ENCODE assay signal across 26 cellular contexts in the genomic region with DNA sequence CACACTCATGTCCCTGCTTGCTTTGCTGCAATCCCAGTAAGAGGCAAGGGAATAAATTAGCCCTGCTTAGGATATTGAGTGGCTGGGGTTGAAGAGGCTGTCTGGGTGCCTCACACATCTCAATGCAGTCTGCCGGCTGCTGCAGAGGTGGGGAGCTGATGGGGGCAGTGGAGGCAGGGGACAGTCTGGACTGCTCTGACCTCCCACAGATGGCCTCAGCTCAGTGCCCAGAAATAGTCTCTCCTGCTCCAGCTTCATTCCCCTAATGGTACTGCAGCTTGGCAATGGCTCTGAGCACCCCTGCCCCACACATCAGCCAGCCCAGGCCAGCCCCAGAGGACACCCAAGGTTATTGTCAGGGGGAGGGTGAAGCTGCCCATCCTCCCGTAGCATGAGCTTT. TPM values are rescaled to one million over a fixed set of nuclear protein-coding genes. Genes with fewer than 3 reads are reported as not detected.
DNase-seq lines count a peak whose midpoint lies in the region; ATAC-seq, FAIRE-seq and TF ChIP-seq lines count a peak whose summit lies in the region.
"Had no signal": no experiment of that assay in that cellular context is flagged by ENCODE, and none has a peak within 500 bp of the region (broad histone marks: within the 10 kb centered on the region; RNA-seq: fewer than 3 reads in every experiment).

No MANE protein-coding gene starts in this region.

- H4K20me1 ChIP-seq in MM.1S (ENCODE audit: insufficient read depth, low read length): no peaks in the 10 kb centered on the region

- no peaks in the 10 kb centered on the region for H3K79me2 ChIP-seq in MM.1S (ENCODE audit: low read length)

- FAIRE-seq in frontal cortex (lab: Jason Lieb, UNC): no peak
- FAIRE-seq: A204.1, G401.6 had no signal

- no peak overlapping the region for H3K27ac Mint-ChIP-seq in activated T-cell treated with anti-CD3 and anti-CD28 coated beads, Interleukin-2, amount 50 U/mL, for 24 hours
- H3K27ac Mint-ChIP-seq in type B pancreatic cell: no peak overlapping the region
- H3K27ac Mint-ChIP-seq: activated T-helper 1 cell treated with anti-CD3 and anti-CD28 coated beads, Interleukin-12 subunit alpha, Interleukin-12 subunit beta, Interleukin-2, Interleukin-4 antibody, amounts not matched to agents 30 ng/mL and 10 ng/mL and 1 ng/mL, durations not matched to agents 14 hours and 24 hours and 36 hours; stimulated activated naive B cell treated with anti-CD40 and anti-IgM and Interleukin-4, amounts not matched to agents 10 μg/mL and 1 μg/mL and 100 μg/mL, for 72 hours; T-helper 2 cell treated with Interferon-gamma antibody and Interleukin-4, amounts not matched to agents 5 μg/mL and 100 μg/mL, for 36 hours had no signal

- H3K36me3 Mint-ChIP-seq in activated T-cell treated with anti-CD3 and anti-CD28 coated beads, Interleukin-2, amount 50 U/mL, for 24 hours (ENCODE audit: low read depth): no peaks in the 10 kb centered on the region
- no peaks in the 10 kb centered on the region for H3K36me3 Mint-ChIP-seq in type B pancreatic cell
- H3K36me3 Mint-ChIP-seq: stimulated activated naive B cell treated with anti-CD40 and anti-IgM and Interleukin-4, amounts not matched to agents 10 μg/mL and 1 μg/mL and 100 μg/mL, for 72 hours had no signal

- H3K27me3 Mint-ChIP-seq in activated T-cell treated with anti-CD3 and anti-CD28 coated beads, Interleukin-2, amount 50 U/mL, for 24 hours: no peaks in the 10 kb centered on the region
- peaks cover 20% of the 10 kb centered on the region for H3K27me3 Mint-ChIP-seq in type B pancreatic cell
- H3K27me3 Mint-ChIP-seq: stimulated activated naive B cell treated with anti-CD40 and anti-IgM and Interleukin-4, amounts not matched to agents 10 μg/mL and 1 μg/mL and 100 μg/mL, for 72 hours had no signal

- no peak overlapping the region for H3K9ac ChIP-seq in MM.1S (ENCODE audit: low read length)

- no peaks in the 10 kb centered on the region for H3K9me3 ChIP-seq in left lung
- no peaks in the 10 kb centered on the region for H3K9me3 ChIP-seq in MM.1S (replicated peaks; ENCODE audit: insufficient read depth, low read length)
- H3K9me3 ChIP-seq: SJSA1, upper lobe of left lung had no signal

- intact Hi-C loops in dorsolateral prefrontal cortex (cut with DNase I): no loop called here
- intact Hi-C loops in left lung (cut with DNase I): no loop called here

- H3K9me3 Mint-ChIP-seq in activated T-cell treated with anti-CD3 and anti-CD28 coated beads, Interleukin-2, amount 50 U/mL, for 24 hours: no peaks in the 10 kb centered on the region
- H3K9me3 Mint-ChIP-seq in type B pancreatic cell: no peaks in the 10 kb centered on the region
- H3K9me3 Mint-ChIP-seq: activated T-helper 1 cell treated with anti-CD3 and anti-CD28 coated beads, Interleukin-12 subunit alpha, Interleukin-12 subunit beta, Interleukin-2, Interleukin-4 antibody, amounts not matched to agents 30 ng/mL and 10 ng/mL and 1 ng/mL, durations not matched to agents 14 hours and 24 hours and 36 hours; stimulated activated naive B cell treated with anti-CD40 and anti-IgM and Interleukin-4, amounts not matched to agents 10 μg/mL and 1 μg/mL and 100 μg/mL, for 72 hours; T-helper 2 cell treated with Interferon-gamma antibody and Interleukin-4, amounts not matched to agents 5 μg/mL and 100 μg/mL, for 36 hours had no signal

- no peaks in the 10 kb centered on the region for H3K36me3 ChIP-seq in left lung
- no peaks in the 10 kb centered on the region for H3K36me3 ChIP-seq in MM.1S (replicated peaks; ENCODE audit: insufficient read depth, low read length)
- H3K36me3 ChIP-seq: SJSA1, upper lobe of left lung had no signal

- H3K4me3 ChIP-seq in dorsolateral prefrontal cortex (no peak overlapping the region), left lung (no peak overlapping the region), MM.1S (ENCODE audit: low read length) (no peak overlapping the region)
- H3K4me3 ChIP-seq: SJSA1, upper lobe of left lung had no signal

- ATAC-seq in left lung: no peak
- ATAC-seq: stimulated activated naive B cell treated with anti-CD40 and anti-IgM and Interleukin-4, amounts not matched to agents 10 μg/mL and 1 μg/mL and 100 μg/mL, for 72 hours had no signal

- TF ChIP-seq CTCF in dorsolateral prefrontal cortex (IDR thresholded peaks at IDR 0.05 in 54 of 56, conservative IDR thresholded peaks at IDR 0.05 in 2 of 56; ENCODE audit: low read depth in 1 of 56, partially characterized antibody in 56 of 56): no peak
- TF ChIP-seq CTCF in left lung (IDR thresholded peaks at IDR 0.05): no peak
- no peak for TF ChIP-seq CTCF in type B pancreatic cell (conservative IDR thresholded peaks at IDR 0.05)
- TF ChIP-seq CTCF in MM.1S (IDR thresholded peaks at IDR 0.05; ENCODE audit: low read length): no peak

- no peaks in the 10 kb centered on the region for H3K4me1 Mint-ChIP-seq in activated T-cell treated with anti-CD3 and anti-CD28 coated beads, Interleukin-2, amount 50 U/mL, for 24 hours (ENCODE audit: low read depth)
- peaks cover 21% of the 10 kb centered on the region for H3K4me1 Mint-ChIP-seq in type B pancreatic cell (ENCODE audit: unreplicated experiment)

- H3K27ac ChIP-seq in dorsolateral prefrontal cortex (no peak overlapping the region), left lung (no peak overlapping the region), MM.1S (ENCODE audit: low read length) (no peak overlapping the region)
- H3K27ac ChIP-seq: SJSA1, upper lobe of left lung had no signal

- no peak overlapping the region for H3K4me2 ChIP-seq in MM.1S (ENCODE audit: low read depth, low read length)

- H3K4me1 ChIP-seq in left lung: peaks cover 0 to 9% of the 10 kb centered on the region in 2 donors
- no peaks in the 10 kb centered on the region for H3K4me1 ChIP-seq in MM.1S (ENCODE audit: low read length)
- H3K4me1 ChIP-seq: SJSA1 had no signal

- H3K4me3 Mint-ChIP-seq in activated T-cell treated with anti-CD3 and anti-CD28 coated beads, Interleukin-2, amount 50 U/mL, for 24 hours: no peak overlapping the region
- H3K4me3 Mint-ChIP-seq in type B pancreatic cell: no peak overlapping the region
- H3K4me3 Mint-ChIP-seq: activated T-helper 1 cell treated with anti-CD3 and anti-CD28 coated beads, Interleukin-12 subunit alpha, Interleukin-12 subunit beta, Interleukin-2, Interleukin-4 antibody, amounts not matched to agents 30 ng/mL and 10 ng/mL and 1 ng/mL, durations not matched to agents 14 hours and 24 hours and 36 hours; stimulated activated naive B cell treated with anti-CD40 and anti-IgM and Interleukin-4, amounts not matched to agents 10 μg/mL and 1 μg/mL and 100 μg/mL, for 72 hours; T-helper 2 cell treated with Interferon-gamma antibody and Interleukin-4, amounts not matched to agents 5 μg/mL and 100 μg/mL, for 36 hours had no signal

- H2AFZ ChIP-seq in MM.1S (ENCODE audit: low read length): no peak overlapping the region

- no peaks in the 10 kb centered on the region for H3K27me3 ChIP-seq in dorsolateral prefrontal cortex
- H3K27me3 ChIP-seq in left lung: no peaks in the 10 kb centered on the region
- H3K27me3 ChIP-seq in MM.1S (replicated peaks; ENCODE audit: insufficient read depth, low read length): no peaks in the 10 kb centered on the region
- H3K27me3 ChIP-seq: SJSA1, upper lobe of left lung had no signal

- H3F3A ChIP-seq in MM.1S (ENCODE audit: insufficient read depth, low read length): no peaks in the 10 kb centered on the region

- H3K9me2 ChIP-seq in MM.1S (replicated peaks; ENCODE audit: insufficient read depth, low read length): no peaks in the 10 kb centered on the region

- peak; percentile 12 for DNase-seq in activated T-cell treated with anti-CD3 and anti-CD28 coated beads, Interleukin-2, amount 50 U/mL, for 24 hours
- DNase-seq in activated T-cell treated with anti-CD3 and anti-CD28 coated beads, Interleukin-2, amount 50 U/mL, for 1 hour: no peak
- peak in 6 of 10 donors; percentile 1 to 39 (median 18) for DNase-seq in dorsolateral prefrontal cortex
- DNase-seq in left lung: peak; percentile 10 to 40
- peak; percentile 25 for DNase-seq in type B pancreatic cell (ENCODE audit: extremely low spot score, unreplicated experiment)
- DNase-seq in T-helper 2 cell: no peak
- no peak for DNase-seq in frontal cortex (ENCODE audit: low spot score in 2 of 2)
- DNase-seq in MM.1S: no peak
- DNase-seq: C1 segment of cervical spinal cord; dermis blood vessel endothelial cell; foreskin melanocyte; HCEC 1CT; NCI-H1105 treated with DMSO at 0.1 percent for 48 hours; NCI-H2171 treated with DMSO at 0.1 percent for 48 hours; NCI-H748 treated with DMSO at 0.1 percent for 48 hours; OCI-M1; stimulated activated naive B cell treated with anti-CD40 and anti-IgM and Interleukin-4, amounts not matched to agents 10 μg/mL and 1 μg/mL and 100 μg/mL, for 72 hours had no signal

RNA-seq across cellular contexts. Expression of a gene that starts 21.5 kb away (rescaled TPM):
- total RNA-seq in dorsolateral prefrontal cortex: 100 to 1,000 TPM in 88 of 120 experiments, 10 to 100 TPM in 32; 57.9 to 261 (median 120) TPM
- 100 to 1,000 TPM; 303 to 327 TPM for total RNA-seq in left lung
- 59.2 and 87.5 TPM in 2 replicates for total RNA-seq in type B pancreatic cell (ENCODE audit: low replicate concordance)
- total RNA-seq in frontal cortex: 3.7 TPM

RNA-seq across cellular contexts. Expression of a gene that starts 44.7 kb away (rescaled TPM):
- total RNA-seq in dorsolateral prefrontal cortex (1 to 10 TPM in 9 of 120 experiments, under 1 TPM in 52, not detected in 59; 0.16 to 1.9 (median 0.60) TPM), left lung (under 1 TPM in 1 of 2 donors, not detected in 1; 0.42 TPM), type B pancreatic cell (ENCODE audit: low replicate concordance) (not detected in 2 replicates), frontal cortex (not detected)
- total RNA-seq: activated CD8-positive, alpha-beta memory T cell treated with anti-CD3 and anti-CD28 coated beads for 36 hours; bronchial epithelial cell; dermis blood vessel endothelial cell; epithelial cell of proximal tubule; SJSA1 had no signal

Comparison
In these comparisons a context has a peak if more than half of its experiments do, and no peak if none do; other contexts are left out.
1. DNase-seq: peak in activated T-cell treated with anti-CD3 and anti-CD28 coated beads, Interleukin-2, amount 50 U/mL, for 24 hours (single experiment), dorsolateral prefrontal cortex (6 of 10), left lung (2 of 2) and type B pancreatic cell (single experiment); none in activated T-cell treated with anti-CD3 and anti-CD28 coated beads, Interleukin-2, amount 50 U/mL, for 1 hour (single experiment), T-helper 2 cell (0 of 5), frontal cortex (0 of 2) and MM.1S (single experiment).
2. RNA of a gene that starts 21.5 kb away (total RNA-seq): 303 to 327 TPM in left lung, 57.9 to 261 TPM in dorsolateral prefrontal cortex and 59.2 to 87.5 TPM in type B pancreatic cell; 3.7 TPM in frontal cortex (single experiment); every median in the first group is over 10 times any median in the second.